In genomic region chr9:131193051-131193450, GRCh38 we compare ENCODE assay signal across 10 cellular contexts.
"Had no signal": no experiment of that assay in that cellular context is flagged by ENCODE, and none has a peak within 500 bp of the region (broad histone marks: within the 10 kb centered on the region; RNA-seq: fewer than 3 reads in every experiment).

No MANE protein-coding gene starts in this region.

- H3K27ac ChIP-seq: KMS-11 had no signal

- DNase-seq: HFFc6, IMR-90, KBM-7 had no signal

- FAIRE-seq: H1, H54, HTR-8/SVneo had no signal

- H3K4me1 ChIP-seq: HAP-1 had no signal

- H3K9ac ChIP-seq: KMS-11 had no signal

- H3K4me2 ChIP-seq: GM23338, KMS-11 had no signal

- H2AFZ ChIP-seq: GM23338 had no signal

- ATAC-seq: GM23338, HCT116 had no signal

- H3K4me3 ChIP-seq: GM23338, HAP-1 had no signal

- H3K9me3 ChIP-seq: HAP-1 had no signal
